In the genomic region with DNA sequence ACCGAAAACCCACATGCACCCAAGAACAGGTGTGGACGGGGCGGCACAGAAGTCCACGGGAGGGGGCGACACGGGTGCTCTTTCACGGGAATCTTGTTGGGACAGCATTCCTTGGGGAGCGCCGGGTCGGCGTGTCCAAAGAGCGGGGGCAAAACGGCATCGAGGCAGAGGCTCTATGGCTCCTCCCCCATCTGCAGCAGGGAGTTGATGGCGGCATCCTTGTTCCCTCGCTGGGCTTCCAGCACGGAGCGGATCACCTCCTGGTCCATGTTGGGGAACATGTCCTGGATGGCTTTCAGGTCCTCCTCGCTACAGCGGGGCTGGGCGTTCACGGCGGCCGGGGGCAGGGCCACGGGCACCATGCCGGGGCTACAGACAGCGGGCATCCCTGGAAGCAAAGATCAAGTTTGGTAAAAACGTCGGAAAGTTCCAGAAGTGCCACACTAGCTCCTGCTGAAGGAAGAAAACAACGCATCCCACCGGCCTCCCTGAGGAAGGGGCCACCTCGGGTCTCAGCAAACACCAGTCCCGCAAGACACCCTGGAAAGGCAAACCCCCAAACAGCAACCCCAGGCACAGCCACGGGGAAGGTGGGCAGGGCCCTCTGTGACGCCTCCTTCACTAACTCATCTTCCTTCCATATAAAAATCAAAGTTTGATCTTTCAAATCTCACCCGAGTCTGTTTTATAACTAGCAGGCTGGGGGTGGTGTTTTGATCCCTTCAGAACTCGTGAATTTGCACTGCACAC, we compare ENCODE assay signal across 25 cellular contexts. TPM values are rescaled to one million over a fixed set of nuclear protein-coding genes. Genes with fewer than 3 reads are reported as not detected.
"Had no signal": no experiment of that assay in that cellular context is flagged by ENCODE, and none has a peak within 500 bp of the region (broad histone marks: within the 10 kb centered on the region; RNA-seq: fewer than 3 reads in every experiment).

No MANE protein-coding gene starts in this region.

- H3K4me1 Mint-ChIP-seq: activated B cell treated with CpG ODN at 0.5 μM for 24 hours; activated CD4-positive, alpha-beta T cell treated with anti-CD3 and anti-CD28 coated beads for 36 hours; T-cell had no signal

- H3K9me3 ChIP-seq: adrenal gland, lower lobe of right lung, mucosa of descending colon, tibial nerve had no signal

- H3K27ac ChIP-seq: adrenal gland, lower lobe of right lung had no signal

- H3K4me3 ChIP-seq: adrenal gland, lower lobe of right lung, mucosa of descending colon, tibial nerve had no signal

- H3K9me3 Mint-ChIP-seq: activated B cell treated with CpG ODN at 0.5 μM for 24 hours; activated T-cell treated with anti-CD3 and anti-CD28 coated beads, Interleukin-2, amount 50 U/mL, for 4 hours; activated T-helper 2 cell treated with anti-CD3 and anti-CD28 coated beads, Interferon-gamma antibody, Interleukin-2, Interleukin-4, amounts not matched to agents 10 μg/mL and 5 μg/mL and 100 μg/mL, durations not matched to agents 14 hours and 24 hours and 36 hours; neural crest cell; T-cell had no signal

- H3K27me3 Mint-ChIP-seq: activated B cell treated with CpG ODN at 0.5 μM for 24 hours; activated CD4-positive, alpha-beta T cell treated with anti-CD3 and anti-CD28 coated beads for 36 hours; activated naive CD8-positive, alpha-beta T cell; T-cell had no signal

- ATAC-seq: activated CD4-positive, alpha-beta T cell treated with anti-CD3 and anti-CD28 coated beads for 36 hours; activated T-cell treated with anti-CD3 and anti-CD28 coated beads, Interleukin-2, amount 50 U/mL, for 4 hours; lower lobe of right lung; mucosa of descending colon; stimulated activated naive CD8-positive, alpha-beta T cell treated with anti-CD3 and anti-CD28 coated beads, Interleukin-15, Interleukin-2, amounts not matched to agents 100 U/mL and 50 U/mL, for 24 hours had no signal

- DNase-seq: activated B cell treated with CpG ODN at 0.5 μM for 24 hours; activated CD4-positive, alpha-beta T cell treated with anti-CD3 and anti-CD28 coated beads for 36 hours; activated CD4-positive, alpha-beta T cell treated with anti-CD3 and anti-CD28 coated beads, Interleukin-2, amount 50 U/mL, for 4 hours; activated CD8-positive, alpha-beta memory T cell treated with anti-CD3 and anti-CD28 coated beads for 24 hours; activated CD8-positive, alpha-beta memory T cell treated with anti-CD3 and anti-CD28 coated beads, Interleukin-2, amount 50 U/mL, for 4 hours; activated naive CD4-positive, alpha-beta T cell; activated T-cell treated with anti-CD3 and anti-CD28 coated beads, Interleukin-2, amount 50 U/mL, for 4 hours; adrenal gland; effector CD4-positive, alpha-beta T cell; foreskin melanocyte; lower lobe of right lung; mesendoderm; stimulated activated CD4-positive, alpha-beta T cell treated with anti-CD3 and anti-CD28 coated beads, Interleukin-4, amount 100 ng/mL, for 4 hours; stimulated activated naive CD8-positive, alpha-beta T cell treated with anti-CD3 and anti-CD28 coated beads, Interleukin-15, Interleukin-2, amounts not matched to agents 100 U/mL and 50 U/mL, for 24 hours; T-cell had no signal

- H3K27me3 ChIP-seq: adrenal gland, tibial nerve had no signal

- H3K4me1 ChIP-seq: adrenal gland had no signal

- H3K4me3 Mint-ChIP-seq: activated B cell treated with CpG ODN at 0.5 μM for 24 hours; activated CD4-positive, alpha-beta T cell treated with anti-CD3 and anti-CD28 coated beads for 36 hours; activated naive CD8-positive, alpha-beta T cell; activated T-cell treated with anti-CD3 and anti-CD28 coated beads, Interleukin-2, amount 50 U/mL, for 4 hours; neural crest cell; T-cell had no signal

- H3K27ac Mint-ChIP-seq: activated B cell treated with CpG ODN at 0.5 μM for 24 hours; activated CD4-positive, alpha-beta T cell treated with anti-CD3 and anti-CD28 coated beads for 36 hours; activated naive CD8-positive, alpha-beta T cell; activated T-helper 2 cell treated with anti-CD3 and anti-CD28 coated beads, Interferon-gamma antibody, Interleukin-2, Interleukin-4, amounts not matched to agents 10 μg/mL and 5 μg/mL and 100 μg/mL, durations not matched to agents 14 hours and 24 hours and 36 hours; T-cell had no signal

RNA-seq across cellular contexts. Expression of a gene that starts 54.2 kb away (rescaled TPM):
- total RNA-seq: activated B cell treated with CpG ODN at 0.5 μM for 24 hours; activated CD4-positive, alpha-beta T cell treated with anti-CD3 and anti-CD28 coated beads for 36 hours; activated T-helper 2 cell treated with anti-CD3 and anti-CD28 coated beads, Interferon-gamma antibody, Interleukin-2, Interleukin-4, amounts not matched to agents 10 μg/mL and 5 μg/mL and 100 μg/mL, durations not matched to agents 14 hours and 24 hours and 36 hours; bronchial epithelial cell; osteoblast; renal cortical epithelial cell; subcutaneous adipose tissue; urinary bladder had no signal
- polyA plus RNA-seq: urinary bladder had no signal
